In the genomic region with DNA sequence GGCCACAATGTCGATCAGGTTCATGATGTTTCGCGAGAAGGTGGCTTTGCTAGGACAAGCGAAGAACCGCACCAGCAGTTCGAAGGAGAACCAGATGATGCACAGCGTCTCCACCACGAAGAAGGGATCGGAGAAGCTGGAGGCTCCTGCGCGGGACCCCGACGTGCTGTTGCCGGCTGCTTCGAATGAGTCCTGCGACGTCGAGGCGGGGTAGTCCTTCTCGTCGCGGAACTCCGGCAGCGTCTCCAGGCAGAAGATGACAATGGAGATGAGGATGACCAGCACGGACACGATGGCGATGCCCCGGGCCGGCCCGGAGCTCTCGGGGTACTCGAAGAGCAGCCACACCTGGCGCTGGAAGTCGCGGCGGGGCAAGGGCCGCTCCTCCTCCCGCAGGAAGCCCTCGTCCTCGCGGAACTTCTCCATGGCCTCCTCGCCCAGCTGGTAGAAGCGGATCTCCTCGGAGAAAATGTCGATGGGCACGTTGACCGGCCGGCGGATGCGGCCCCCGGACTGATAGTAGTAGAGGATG, we compare ENCODE assay signal across 8 cellular contexts. TPM values are rescaled to one million over a fixed set of nuclear protein-coding genes. Genes with fewer than 3 reads are reported as not detected.
DNase-seq lines count a peak whose midpoint lies in the region; ATAC-seq and TF ChIP-seq lines count a peak whose summit lies in the region.

No MANE protein-coding gene starts in this region.

- peaks cover 3% of the 10 kb centered on the region for H3K36me3 Mint-ChIP-seq in activated naive CD8-positive, alpha-beta T cell
- H3K36me3 Mint-ChIP-seq in type B pancreatic cell = no peaks in the 10 kb centered on the region

- H3K4me3 ChIP-seq in mononuclear cell (ENCODE audit: low read length) = peak overlapping the region; percentile 49

- H3K27me3 ChIP-seq in mononuclear cell (ENCODE audit: insufficient read depth, low read length) = no peaks in the 10 kb centered on the region

- peak overlapping the region; percentile 85 for H3K27ac Mint-ChIP-seq in activated naive CD8-positive, alpha-beta T cell
- H3K27ac Mint-ChIP-seq in type B pancreatic cell = no peak overlapping the region

- ATAC-seq in HG03095 (IDR thresholded peaks at IDR 0.05; ENCODE audit: unreplicated experiment) = no peak
- no peak for ATAC-seq in GM19351 (IDR thresholded peaks at IDR 0.05; ENCODE audit: unreplicated experiment)
- ATAC-seq in GM21447 (IDR thresholded peaks at IDR 0.05; ENCODE audit: unreplicated experiment) = no peak

- no peaks in the 10 kb centered on the region for H3K27me3 Mint-ChIP-seq in activated naive CD8-positive, alpha-beta T cell
- H3K27me3 Mint-ChIP-seq in type B pancreatic cell = peaks cover 84% of the 10 kb centered on the region

- DNase-seq in activated T-cell treated with anti-CD3 and anti-CD28 coated beads for 1 hour (ENCODE audit: low read depth) (peak; percentile 17), type B pancreatic cell (ENCODE audit: extremely low spot score, unreplicated experiment) (no peak)
- DNase-seq in activated T-cell treated with anti-CD3 and anti-CD28 coated beads, Interleukin-2, amount 50 U/mL, for 1 hour = no peak

- H3K9me3 Mint-ChIP-seq in activated naive CD8-positive, alpha-beta T cell (ENCODE audit: low read depth) = no peaks in the 10 kb centered on the region
- H3K9me3 Mint-ChIP-seq in type B pancreatic cell = peaks cover 3% of the 10 kb centered on the region

- H3K9me3 ChIP-seq in mononuclear cell (ENCODE audit: low read depth, low read length) = no peaks in the 10 kb centered on the region

- peak overlapping the region; percentile 99 for H3K4me3 Mint-ChIP-seq in activated naive CD8-positive, alpha-beta T cell
- H3K4me3 Mint-ChIP-seq in type B pancreatic cell = peak overlapping the region; percentile 81

- H3K4me1 Mint-ChIP-seq in activated naive CD8-positive, alpha-beta T cell (ENCODE audit: low read depth) = peaks cover 56% of the 10 kb centered on the region
- no peaks in the 10 kb centered on the region for H3K4me1 Mint-ChIP-seq in type B pancreatic cell (ENCODE audit: unreplicated experiment)

- H3K4me1 ChIP-seq in mononuclear cell (ENCODE audit: insufficient read depth, low read length) = peaks cover 43% of the 10 kb centered on the region

- no peak for TF ChIP-seq CTCF in type B pancreatic cell (conservative IDR thresholded peaks at IDR 0.05)

RNA-seq across cellular contexts. Expression of a gene that starts 0.9 kb away (rescaled TPM):
- 143 TPM for total RNA-seq in mononuclear cell
- 0.94 and 1.9 TPM in 2 replicates for total RNA-seq in type B pancreatic cell (ENCODE audit: low replicate concordance)

Comparison
In these comparisons a context has a peak if more than half of its experiments do, and no peak if none do; other contexts are left out.
1. RNA of a gene that starts 0.9 kb away (total RNA-seq): 143 TPM in mononuclear cell (single experiment); 0.94 to 1.9 TPM in type B pancreatic cell; every median in the first group is over 10 times any median in the second.